Comparison of ENCODE assay signal across 1 cellular context in the genomic region with DNA sequence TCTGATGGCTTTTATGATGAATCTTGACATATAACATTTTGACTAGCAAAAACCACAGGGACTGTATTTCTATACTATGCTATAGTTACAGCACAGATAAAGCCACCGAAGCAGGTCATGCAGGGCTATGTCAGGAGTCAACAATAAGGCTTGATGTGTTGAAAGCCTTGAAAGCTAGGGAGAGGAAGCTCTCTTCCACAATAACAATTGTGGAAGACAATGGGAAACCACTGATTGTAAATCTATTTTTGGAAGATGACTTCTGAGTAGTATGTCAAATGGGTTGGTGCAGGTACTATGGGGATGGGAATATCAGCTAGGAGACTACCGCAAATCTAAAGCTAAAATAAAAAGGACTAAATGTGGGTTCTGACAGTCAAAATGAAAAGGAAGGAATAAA.
TF ChIP-seq lines count a peak whose summit lies in the region.

No MANE protein-coding gene starts in this region.

TF ChIP-seq in WTC11, 78 proteins besides CTCF, POLR2A, EP300 and RAD21 (continued from another document):
- TF ChIP-seq, protein P1, sequence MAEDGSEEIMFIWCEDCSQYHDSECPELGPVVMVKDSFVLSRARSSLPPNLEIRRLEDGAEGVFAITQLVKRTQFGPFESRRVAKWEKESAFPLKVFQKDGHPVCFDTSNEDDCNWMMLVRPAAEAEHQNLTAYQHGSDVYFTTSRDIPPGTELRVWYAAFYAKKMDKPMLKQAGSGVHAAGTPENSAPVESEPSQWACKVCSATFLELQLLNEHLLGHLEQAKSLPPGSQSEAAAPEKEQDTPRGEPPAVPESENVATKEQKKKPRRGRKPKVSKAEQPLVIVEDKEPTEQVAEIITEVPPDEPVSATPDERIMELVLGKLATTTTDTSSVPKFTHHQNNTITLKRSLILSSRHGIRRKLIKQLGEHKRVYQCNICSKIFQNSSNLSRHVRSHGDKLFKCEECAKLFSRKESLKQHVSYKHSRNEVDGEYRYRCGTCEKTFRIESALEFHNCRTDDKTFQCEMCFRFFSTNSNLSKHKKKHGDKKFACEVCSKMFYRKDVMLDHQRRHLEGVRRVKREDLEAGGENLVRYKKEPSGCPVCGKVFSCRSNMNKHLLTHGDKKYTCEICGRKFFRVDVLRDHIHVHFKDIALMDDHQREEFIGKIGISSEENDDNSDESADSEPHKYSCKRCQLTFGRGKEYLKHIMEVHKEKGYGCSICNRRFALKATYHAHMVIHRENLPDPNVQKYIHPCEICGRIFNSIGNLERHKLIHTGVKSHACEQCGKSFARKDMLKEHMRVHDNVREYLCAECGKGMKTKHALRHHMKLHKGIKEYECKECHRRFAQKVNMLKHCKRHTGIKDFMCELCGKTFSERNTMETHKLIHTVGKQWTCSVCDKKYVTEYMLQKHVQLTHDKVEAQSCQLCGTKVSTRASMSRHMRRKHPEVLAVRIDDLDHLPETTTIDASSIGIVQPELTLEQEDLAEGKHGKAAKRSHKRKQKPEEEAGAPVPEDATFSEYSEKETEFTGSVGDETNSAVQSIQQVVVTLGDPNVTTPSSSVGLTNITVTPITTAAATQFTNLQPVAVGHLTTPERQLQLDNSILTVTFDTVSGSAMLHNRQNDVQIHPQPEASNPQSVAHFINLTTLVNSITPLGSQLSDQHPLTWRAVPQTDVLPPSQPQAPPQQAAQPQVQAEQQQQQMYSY (CRISPR knock-in tag; IDR thresholded peaks at IDR 0.05) = no peak
